In the genomic region with DNA sequence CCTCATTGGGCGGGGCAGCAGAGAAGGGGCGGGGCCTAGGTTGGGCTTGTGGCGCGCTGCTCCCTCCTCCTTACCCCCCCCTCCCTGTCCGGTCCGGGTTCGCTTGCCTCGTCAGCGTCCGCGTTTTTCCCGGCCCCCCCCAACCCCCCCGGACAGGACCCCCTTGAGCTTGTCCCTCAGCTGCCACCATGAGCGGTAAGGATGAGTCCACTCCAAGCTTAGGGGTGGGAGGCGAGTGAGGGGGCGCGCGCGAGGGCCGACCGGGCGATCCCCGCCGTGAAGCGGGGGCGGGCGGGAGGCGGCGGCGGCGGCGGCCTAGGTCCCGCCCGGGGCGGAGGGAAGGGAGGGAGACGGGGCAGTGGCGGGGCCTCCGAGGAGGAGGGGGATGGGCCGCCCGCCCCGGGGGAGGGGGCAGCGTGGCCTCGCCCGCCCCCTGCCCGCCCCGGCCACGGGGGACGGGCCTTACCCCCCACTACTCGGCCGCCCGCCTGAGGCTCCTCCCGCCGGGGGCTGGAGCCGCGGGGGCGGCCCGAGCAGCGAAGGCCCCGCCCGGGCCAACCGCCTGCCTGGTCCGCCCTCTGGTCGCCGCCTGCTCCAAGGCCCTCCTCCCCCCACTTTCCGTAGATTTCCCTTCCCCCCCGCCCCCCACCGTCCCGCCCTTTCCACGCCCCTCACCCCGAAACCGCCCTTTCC, we compare ENCODE assay signal across 8 cellular contexts. TPM values are rescaled to one million over a fixed set of nuclear protein-coding genes. Genes with fewer than 3 reads are reported as not detected.
DNase-seq lines count a peak whose midpoint lies in the region; ATAC-seq, FAIRE-seq and TF ChIP-seq lines count a peak whose summit lies in the region.

A gene (plus strand): TSS at position 73 of the 693 bp plus-strand sequence. CDS start 116 bp downstream, at position 189.

- H3K27me3 Mint-ChIP-seq in T-helper 17 cell: no peaks in the 10 kb centered on the region

- peak within 1 kb of the TSS; percentile 97 for H3K4me3 Mint-ChIP-seq in T-helper 17 cell

- no peak for TF ChIP-seq CTCF in GM12875 (IDR thresholded peaks at IDR 0.05; ENCODE audit: borderline replicate concordance, insufficient read depth, low read depth, low read length)
- no peak for TF ChIP-seq CTCF in left ventricle myocardium inferior (IDR thresholded peaks at IDR 0.05; ENCODE audit: borderline replicate concordance)
- no peak for TF ChIP-seq CTCF in psoas muscle (IDR thresholded peaks at IDR 0.05)

- H3K4me1 ChIP-seq in left ventricle myocardium inferior (peaks cover 52% of the 10 kb centered on the region), psoas muscle (peaks cover 46% of the 10 kb centered on the region)

- H3K27ac ChIP-seq in left ventricle myocardium inferior (replicated peaks): peak within 1 kb of the TSS; percentile 99
- peak within 1 kb of the TSS; percentile 97 for H3K27ac ChIP-seq in psoas muscle

- FAIRE-seq in urothelium cell line (lab: Jason Lieb, UNC): peak; percentile 27

- peaks cover 2% of the 10 kb centered on the region for H3K36me3 Mint-ChIP-seq in T-helper 17 cell (ENCODE audit: low read depth)

- H3K27me3 ChIP-seq in left ventricle myocardium inferior (ENCODE audit: low read depth) (no peaks in the 10 kb centered on the region), psoas muscle (ENCODE audit: insufficient read depth in 3 of 3, low read length in 2 of 3) (no peaks in the 10 kb centered on the region)

- ATAC-seq in HG02852 (IDR thresholded peaks at IDR 0.05; ENCODE audit: unreplicated experiment) (peak; percentile 35), T-helper 17 cell (peak; percentile 44), psoas muscle (peak; percentile 47 to 68 (median 64))

- peaks cover 34% of the 10 kb centered on the region for H3K4me1 Mint-ChIP-seq in T-helper 17 cell

- H3K4me3 ChIP-seq in GM12875 (ENCODE audit: low read depth, low read length) (peak within 1 kb of the TSS; percentile 57), left ventricle myocardium inferior (peak within 1 kb of the TSS; percentile 73), psoas muscle (peak within 1 kb of the TSS; percentile 72)

- WGBS in psoas muscle, 3 donors: 0 to 1% (median 1%) methylated on average over 15 to 67 of the region's 71 CpGs

- H3K36me3 ChIP-seq in left ventricle myocardium inferior (peaks cover 40% of the 10 kb centered on the region), psoas muscle (ENCODE audit: insufficient read depth in 1 of 2, low read depth in 1 of 2) (peaks cover 7 to 41% of the 10 kb centered on the region in 2 donors)

- DNase-seq in NCI-H146 treated with DMSO at 0.1 percent for 48 hours (lab: John Stamatoyannopoulos, UW; ENCODE audit: unreplicated experiment) (peak; percentile 89), T-helper 17 cell (peak; percentile 85 to 98 (median 93)), amniotic stem cell (lab: John Stamatoyannopoulos, UW) (peak; percentile 87), left ventricle myocardium inferior (peak; percentile 93), psoas muscle (peak; percentile 92 to 95), urothelium cell line (ENCODE audit: low spot score) (peak; percentile 96)

- no peak within 1 kb of the TSS for H3K27ac Mint-ChIP-seq in T-helper 17 cell

- intact Hi-C loops in left ventricle myocardium inferior (cut with micrococcal nuclease): no loop called here
- intact Hi-C loops in psoas muscle (cut with DNase I): no loop called here

- H3K9me3 ChIP-seq in T-helper 17 cell (ENCODE audit: control insufficient read depth, low read length, poor library complexity, severe bottlenecking) (no peaks in the 10 kb centered on the region), left ventricle myocardium inferior (replicated peaks) (no peaks in the 10 kb centered on the region), psoas muscle (no peaks in the 10 kb centered on the region)

RNA-seq across cellular contexts. Expression of the gene that starts here (rescaled TPM):
- 10 to 100 TPM; 69.6 to 75.1 TPM for total RNA-seq in T-helper 17 cell
- 27.4 TPM for total RNA-seq in left ventricle myocardium inferior
- total RNA-seq in psoas muscle: 10 to 100 TPM; 39.0 to 48.0 (median 45.4) TPM
- polyA plus RNA-seq in psoas muscle: 10 to 100 TPM; 10.2 to 16.2 (median 15.1) TPM

Comparison
In these comparisons a context has a peak if more than half of its experiments do, and no peak if none do; other contexts are left out.
1. Peak in every context shown above with its lines: DNase-seq, ATAC-seq, H3K4me3 ChIP-seq and H3K27ac ChIP-seq.